In genomic region chr12:89051065-89051677, GRCh38 we compare ENCODE assay signal across 8 cellular contexts.
A peak's percentile ranks its signal among the peaks of the same experiment; 100 is the strongest.
DNase-seq lines count a peak whose midpoint lies in the region; ATAC-seq and TF ChIP-seq lines count a peak whose summit lies in the region.

No MANE protein-coding gene starts in this region.

- peaks cover 18 to 19% of the 10 kb centered on the region in 2 donors for H3K36me3 Mint-ChIP-seq in activated T-cell treated with anti-CD3 and anti-CD28 coated beads, Interleukin-2, amount 50 U/mL, for 72 hours (ENCODE audit: insufficient read depth in 2 of 2)
- H3K36me3 Mint-ChIP-seq in endothelial cell (ENCODE audit: low read depth, unreplicated experiment) = peaks cover 10% of the 10 kb centered on the region

- no peaks in the 10 kb centered on the region for H3K27me3 Mint-ChIP-seq in activated T-cell treated with anti-CD3 and anti-CD28 coated beads, Interleukin-2, amount 50 U/mL, for 72 hours (ENCODE audit: low read depth)
- H3K27me3 Mint-ChIP-seq in endothelial cell (ENCODE audit: unreplicated experiment) = no peaks in the 10 kb centered on the region

- ATAC-seq in activated T-cell treated with anti-CD3 and anti-CD28 coated beads, Interleukin-2, amount 50 U/mL, for 72 hours (replicated peaks in 1 of 2) = peak; percentile 51 to 56
- peak; percentile 84 for ATAC-seq in GM21786 (IDR thresholded peaks at IDR 0.05; ENCODE audit: unreplicated experiment)

- peaks cover 64% of the 10 kb centered on the region for H3K4me1 Mint-ChIP-seq in activated T-cell treated with anti-CD3 and anti-CD28 coated beads, Interleukin-2, amount 50 U/mL, for 72 hours (ENCODE audit: low read depth)
- H3K4me1 Mint-ChIP-seq in endothelial cell (ENCODE audit: unreplicated experiment) = peaks cover 16% of the 10 kb centered on the region

- no peak overlapping the region for H3K27ac Mint-ChIP-seq in activated T-cell treated with anti-CD3 and anti-CD28 coated beads, Interleukin-2, amount 50 U/mL, for 72 hours
- no peak overlapping the region for H3K27ac Mint-ChIP-seq in endothelial cell (ENCODE audit: unreplicated experiment)

- no peak overlapping the region for H3K4me3 Mint-ChIP-seq in activated T-cell treated with anti-CD3 and anti-CD28 coated beads, Interleukin-2, amount 50 U/mL, for 72 hours
- no peak overlapping the region for H3K4me3 Mint-ChIP-seq in endothelial cell (ENCODE audit: unreplicated experiment)

- peak; percentile 95 for TF ChIP-seq CTCF in endothelial cell (IDR thresholded peaks at IDR 0.05; ENCODE audit: unreplicated experiment)

- peak in 1 of 2 donors; percentile 37 for DNase-seq in activated T-cell treated with anti-CD3 and anti-CD28 coated beads, Interleukin-2, amount 50 U/mL, for 72 hours
- DNase-seq in activated T-cell treated with anti-CD3 and anti-CD28 coated beads, Interleukin-2, amount 50 U/mL, for 48 hours = no peak
- DNase-seq in LoVo (ENCODE audit: low spot score) (peak; percentile 80), RPMI8226 (peak; percentile 55), endothelial cell (ENCODE audit: low spot score) (peak; percentile 44), midbrain (lab: John Stamatoyannopoulos, UW) (peak; percentile 56), occipital lobe (lab: John Stamatoyannopoulos, UW) (no peak)

- peaks cover 3 to 7% of the 10 kb centered on the region in 2 donors for H3K9me3 Mint-ChIP-seq in activated T-cell treated with anti-CD3 and anti-CD28 coated beads, Interleukin-2, amount 50 U/mL, for 72 hours
- H3K9me3 Mint-ChIP-seq in endothelial cell (ENCODE audit: unreplicated experiment) = no peaks in the 10 kb centered on the region

Comparison
In these comparisons a context has a peak if more than half of its experiments do, and no peak if none do; other contexts are left out.
1. DNase-seq: peak in LoVo (single experiment), RPMI8226 (single experiment), endothelial cell (single experiment) and midbrain (single experiment); none in activated T-cell treated with anti-CD3 and anti-CD28 coated beads, Interleukin-2, amount 50 U/mL, for 48 hours (0 of 2) and occipital lobe (single experiment).